In the genomic region with DNA sequence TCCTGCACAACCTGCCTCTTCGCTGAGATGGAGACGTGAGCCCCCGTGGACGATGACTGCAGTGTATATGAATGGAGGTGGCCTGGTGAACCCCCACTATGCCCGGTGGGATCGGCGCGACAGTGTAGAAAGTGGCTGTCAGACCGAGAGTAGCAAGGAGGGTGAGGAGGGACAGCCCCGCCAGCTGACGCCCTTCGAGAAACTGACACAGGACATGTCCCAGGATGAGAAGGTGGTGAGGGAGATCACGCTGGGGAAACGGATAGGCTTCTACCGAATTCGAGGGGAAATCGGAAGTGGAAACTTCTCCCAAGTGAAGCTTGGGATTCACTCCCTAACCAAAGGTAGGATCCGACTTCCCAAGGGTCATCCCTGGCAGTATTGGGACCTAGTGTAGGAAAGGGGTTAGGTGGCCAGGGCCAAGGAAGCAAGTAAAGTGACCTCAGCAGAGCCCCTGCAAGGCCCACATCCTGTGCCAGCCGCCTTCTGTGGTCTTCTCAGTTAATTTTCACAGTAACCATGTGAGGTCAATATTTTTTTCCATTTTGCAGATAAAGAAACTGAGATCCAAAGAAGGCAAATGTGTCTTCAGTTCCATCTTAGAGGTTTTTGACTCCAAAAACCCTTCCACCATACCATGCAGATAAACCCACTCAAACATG, we compare ENCODE assay signal across 16 cellular contexts. TPM values are rescaled to one million over a fixed set of nuclear protein-coding genes. Genes with fewer than 3 reads are reported as not detected.
DNase-seq lines count a peak whose midpoint lies in the region; ATAC-seq lines count a peak whose summit lies in the region.
"Had no signal": no experiment of that assay in that cellular context is flagged by ENCODE, and none has a peak within 500 bp of the region (broad histone marks: within the 10 kb centered on the region; RNA-seq: fewer than 3 reads in every experiment).

No MANE protein-coding gene starts in this region.

- no peaks in the 10 kb centered on the region for H3K36me3 Mint-ChIP-seq in central memory CD8-positive, alpha-beta T cell (ENCODE audit: insufficient read depth)
- no peaks in the 10 kb centered on the region for H3K36me3 Mint-ChIP-seq in activated CD8-positive, alpha-beta memory T cell treated with anti-CD3 and anti-CD28 coated beads, Interleukin-2, amount 10 ng/mL, durations not matched to agents 7 days and 5 days
- H3K36me3 Mint-ChIP-seq: activated naive CD8-positive, alpha-beta T cell treated with anti-CD3 and anti-CD28 coated beads, Interleukin-2, amount 10 ng/mL, durations not matched to agents 7 days and 5 days; CD14-positive monocyte; WTC11 had no signal

- no peak for DNase-seq in central memory CD8-positive, alpha-beta T cell (ENCODE audit: low spot score in 2 of 2)
- no peak for DNase-seq in activated CD8-positive, alpha-beta memory T cell treated with anti-CD3 and anti-CD28 coated beads, Interleukin-2, amount 10 ng/mL, durations not matched to agents 7 days and 5 days
- no peak for DNase-seq in NCI-H1436 treated with DMSO at 0.1 percent for 48 hours (lab: John Stamatoyannopoulos, UW)
- DNase-seq in G401 (ENCODE audit: low spot score) = no peak
- DNase-seq: activated naive CD8-positive, alpha-beta T cell treated with anti-CD3 and anti-CD28 coated beads, Interleukin-2, amount 10 ng/mL, durations not matched to agents 7 days and 5 days; central memory CD4-positive, alpha-beta T cell; NCI-H446; PC-3; posterior cingulate gyrus; stimulated activated CD4-positive, alpha-beta T cell treated with anti-CD3 and anti-CD28 coated beads, Interleukin-12 subunit alpha, Interleukin-12 subunit beta, amount 100 ng/mL, for 4 hours had no signal

- peak; percentile 70 for ATAC-seq in GM18873 (IDR thresholded peaks at IDR 0.05; ENCODE audit: low FRiP score, unreplicated experiment)
- ATAC-seq in GM21529 (IDR thresholded peaks at IDR 0.05; ENCODE audit: unreplicated experiment) = peak; percentile 72
- ATAC-seq in HG03045 (IDR thresholded peaks at IDR 0.05; ENCODE audit: unreplicated experiment) = peak; percentile 70
- peak; percentile 14 for ATAC-seq in central memory CD8-positive, alpha-beta T cell (replicated peaks; ENCODE audit: extremely low read depth, poor library complexity, severe bottlenecking)
- ATAC-seq in activated CD8-positive, alpha-beta memory T cell treated with anti-CD3 and anti-CD28 coated beads, Interleukin-2, amount 10 ng/mL, durations not matched to agents 7 days and 5 days = no peak
- no peak for ATAC-seq in esophagus mucosa
- ATAC-seq: PC-3, WTC11 had no signal

- H3K9me3 Mint-ChIP-seq in central memory CD8-positive, alpha-beta T cell = no peaks in the 10 kb centered on the region
- H3K9me3 Mint-ChIP-seq in activated CD8-positive, alpha-beta memory T cell treated with anti-CD3 and anti-CD28 coated beads, Interleukin-2, amount 10 ng/mL, durations not matched to agents 7 days and 5 days (ENCODE audit: low read depth) = no peaks in the 10 kb centered on the region
- H3K9me3 Mint-ChIP-seq: activated naive CD8-positive, alpha-beta T cell treated with anti-CD3 and anti-CD28 coated beads, Interleukin-2, amount 10 ng/mL, durations not matched to agents 7 days and 5 days; WTC11 had no signal

- peaks cover 6% of the 10 kb centered on the region for H3K4me1 Mint-ChIP-seq in central memory CD8-positive, alpha-beta T cell
- H3K4me1 Mint-ChIP-seq in activated CD8-positive, alpha-beta memory T cell treated with anti-CD3 and anti-CD28 coated beads, Interleukin-2, amount 10 ng/mL, durations not matched to agents 7 days and 5 days = peaks cover 28% of the 10 kb centered on the region
- H3K4me1 Mint-ChIP-seq: activated naive CD8-positive, alpha-beta T cell treated with anti-CD3 and anti-CD28 coated beads, Interleukin-2, amount 10 ng/mL, durations not matched to agents 7 days and 5 days; CD14-positive monocyte; WTC11 had no signal

- no peak overlapping the region for H3K27ac Mint-ChIP-seq in central memory CD8-positive, alpha-beta T cell (ENCODE audit: low read depth)
- H3K27ac Mint-ChIP-seq in activated CD8-positive, alpha-beta memory T cell treated with anti-CD3 and anti-CD28 coated beads, Interleukin-2, amount 10 ng/mL, durations not matched to agents 7 days and 5 days = no peak overlapping the region
- H3K27ac Mint-ChIP-seq: activated naive CD8-positive, alpha-beta T cell treated with anti-CD3 and anti-CD28 coated beads, Interleukin-2, amount 10 ng/mL, durations not matched to agents 7 days and 5 days; WTC11 had no signal

- H3K4me3 Mint-ChIP-seq in central memory CD8-positive, alpha-beta T cell = peak overlapping the region; percentile 36
- H3K4me3 Mint-ChIP-seq in activated CD8-positive, alpha-beta memory T cell treated with anti-CD3 and anti-CD28 coated beads, Interleukin-2, amount 10 ng/mL, durations not matched to agents 7 days and 5 days = no peak overlapping the region
- H3K4me3 Mint-ChIP-seq: activated naive CD8-positive, alpha-beta T cell treated with anti-CD3 and anti-CD28 coated beads, Interleukin-2, amount 10 ng/mL, durations not matched to agents 7 days and 5 days; WTC11 had no signal

- CTCF ChIA-PET in activated CD8-positive, alpha-beta memory T cell treated with anti-CD3 and anti-CD28 coated beads, Interleukin-2, amount 10 ng/mL, durations not matched to agents 7 days and 5 days (lab: Charles Lee) = no interaction called here

- H3K27me3 Mint-ChIP-seq in central memory CD8-positive, alpha-beta T cell = peaks cover 66% of the 10 kb centered on the region
- peaks cover 33% of the 10 kb centered on the region for H3K27me3 Mint-ChIP-seq in activated CD8-positive, alpha-beta memory T cell treated with anti-CD3 and anti-CD28 coated beads, Interleukin-2, amount 10 ng/mL, durations not matched to agents 7 days and 5 days

- in situ Hi-C loops in G401 (cut with HindIII; ENCODE audit: low sequenced_read_pairs) = no loop called here

RNA-seq across cellular contexts. Expression of a gene that starts 53.8 kb away (rescaled TPM):
- under 1 TPM; 0.50 to 0.66 TPM for total RNA-seq in activated CD8-positive, alpha-beta memory T cell treated with anti-CD3 and anti-CD28 coated beads, Interleukin-2, amount 10 ng/mL, durations not matched to agents 7 days and 5 days
- not detected for total RNA-seq in esophagus mucosa
- total RNA-seq in G401 (2014; rRNA removed; shearing (Covaris generic)) = 0.41 and 1.5 TPM in 2 replicates

Comparison
In these comparisons a context has a peak if more than half of its experiments do, and no peak if none do; other contexts are left out.
1. ATAC-seq: peak in GM18873 (single experiment), GM21529 (single experiment), HG03045 (single experiment) and central memory CD8-positive, alpha-beta T cell (single experiment); none in activated CD8-positive, alpha-beta memory T cell treated with anti-CD3 and anti-CD28 coated beads, Interleukin-2, amount 10 ng/mL, durations not matched to agents 7 days and 5 days (single experiment) and esophagus mucosa (single experiment).